Comparison of ENCODE assay signal across 1 cellular context in the genomic region with DNA sequence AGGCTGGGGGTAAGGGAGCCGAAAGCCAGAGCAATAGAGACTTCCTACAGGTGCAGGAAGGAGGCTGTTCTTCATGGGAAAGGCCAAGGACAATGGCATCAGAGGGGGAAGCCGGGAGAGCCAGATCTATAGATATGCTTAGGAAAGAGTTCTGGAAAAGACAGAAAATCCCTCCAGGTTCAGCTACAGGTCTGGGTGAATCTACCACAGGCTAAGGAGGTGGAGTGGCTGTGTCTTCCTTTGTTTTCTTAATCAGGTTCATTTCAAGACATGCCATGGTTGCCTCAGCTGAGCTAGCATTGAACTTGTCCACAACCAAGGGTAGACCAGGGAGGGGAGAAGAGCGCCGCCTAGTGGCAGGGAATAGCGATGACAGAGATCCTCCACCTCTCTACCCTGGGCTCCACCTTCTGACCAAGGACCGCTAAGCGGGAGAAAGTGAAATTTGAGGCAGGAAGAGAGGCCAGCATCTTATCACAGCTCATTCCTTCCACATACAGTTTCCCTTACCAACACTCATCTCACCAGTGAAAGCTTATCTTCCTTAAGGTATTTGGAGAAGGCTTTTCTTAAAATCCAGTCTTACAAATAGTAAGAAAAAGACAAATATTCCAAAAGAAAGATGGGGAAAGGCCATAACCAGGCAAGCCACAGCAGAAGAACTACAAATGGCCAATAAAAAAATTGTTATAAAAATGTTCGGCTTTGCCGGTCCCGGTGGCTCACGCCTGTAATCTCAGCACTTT.
TF ChIP-seq lines count a peak whose summit lies in the region.

No MANE protein-coding gene starts in this region.

TF ChIP-seq in HepG2, 621 proteins besides CTCF, POLR2A, EP300 and RAD21 (continued from another document):
- TF ChIP-seq, protein P1, sequence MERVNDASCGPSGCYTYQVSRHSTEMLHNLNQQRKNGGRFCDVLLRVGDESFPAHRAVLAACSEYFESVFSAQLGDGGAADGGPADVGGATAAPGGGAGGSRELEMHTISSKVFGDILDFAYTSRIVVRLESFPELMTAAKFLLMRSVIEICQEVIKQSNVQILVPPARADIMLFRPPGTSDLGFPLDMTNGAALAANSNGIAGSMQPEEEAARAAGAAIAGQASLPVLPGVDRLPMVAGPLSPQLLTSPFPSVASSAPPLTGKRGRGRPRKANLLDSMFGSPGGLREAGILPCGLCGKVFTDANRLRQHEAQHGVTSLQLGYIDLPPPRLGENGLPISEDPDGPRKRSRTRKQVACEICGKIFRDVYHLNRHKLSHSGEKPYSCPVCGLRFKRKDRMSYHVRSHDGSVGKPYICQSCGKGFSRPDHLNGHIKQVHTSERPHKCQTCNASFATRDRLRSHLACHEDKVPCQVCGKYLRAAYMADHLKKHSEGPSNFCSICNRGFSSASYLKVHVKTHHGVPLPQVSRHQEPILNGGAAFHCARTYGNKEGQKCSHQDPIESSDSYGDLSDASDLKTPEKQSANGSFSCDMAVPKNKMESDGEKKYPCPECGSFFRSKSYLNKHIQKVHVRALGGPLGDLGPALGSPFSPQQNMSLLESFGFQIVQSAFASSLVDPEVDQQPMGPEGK (CRISPR knock-in tag; IDR thresholded peaks at IDR 0.05) = no peak
- no peak for TF ChIP-seq ZNF451 (CRISPR knock-in tag; IDR thresholded peaks at IDR 0.05)
- 0 out of 2 replicates have a peak, but pooled peaks have one; percentile 24 for TF ChIP-seq TARDBP (CRISPR knock-in tag; IDR thresholded peaks at IDR 0.05)
- TF ChIP-seq, protein P2, sequence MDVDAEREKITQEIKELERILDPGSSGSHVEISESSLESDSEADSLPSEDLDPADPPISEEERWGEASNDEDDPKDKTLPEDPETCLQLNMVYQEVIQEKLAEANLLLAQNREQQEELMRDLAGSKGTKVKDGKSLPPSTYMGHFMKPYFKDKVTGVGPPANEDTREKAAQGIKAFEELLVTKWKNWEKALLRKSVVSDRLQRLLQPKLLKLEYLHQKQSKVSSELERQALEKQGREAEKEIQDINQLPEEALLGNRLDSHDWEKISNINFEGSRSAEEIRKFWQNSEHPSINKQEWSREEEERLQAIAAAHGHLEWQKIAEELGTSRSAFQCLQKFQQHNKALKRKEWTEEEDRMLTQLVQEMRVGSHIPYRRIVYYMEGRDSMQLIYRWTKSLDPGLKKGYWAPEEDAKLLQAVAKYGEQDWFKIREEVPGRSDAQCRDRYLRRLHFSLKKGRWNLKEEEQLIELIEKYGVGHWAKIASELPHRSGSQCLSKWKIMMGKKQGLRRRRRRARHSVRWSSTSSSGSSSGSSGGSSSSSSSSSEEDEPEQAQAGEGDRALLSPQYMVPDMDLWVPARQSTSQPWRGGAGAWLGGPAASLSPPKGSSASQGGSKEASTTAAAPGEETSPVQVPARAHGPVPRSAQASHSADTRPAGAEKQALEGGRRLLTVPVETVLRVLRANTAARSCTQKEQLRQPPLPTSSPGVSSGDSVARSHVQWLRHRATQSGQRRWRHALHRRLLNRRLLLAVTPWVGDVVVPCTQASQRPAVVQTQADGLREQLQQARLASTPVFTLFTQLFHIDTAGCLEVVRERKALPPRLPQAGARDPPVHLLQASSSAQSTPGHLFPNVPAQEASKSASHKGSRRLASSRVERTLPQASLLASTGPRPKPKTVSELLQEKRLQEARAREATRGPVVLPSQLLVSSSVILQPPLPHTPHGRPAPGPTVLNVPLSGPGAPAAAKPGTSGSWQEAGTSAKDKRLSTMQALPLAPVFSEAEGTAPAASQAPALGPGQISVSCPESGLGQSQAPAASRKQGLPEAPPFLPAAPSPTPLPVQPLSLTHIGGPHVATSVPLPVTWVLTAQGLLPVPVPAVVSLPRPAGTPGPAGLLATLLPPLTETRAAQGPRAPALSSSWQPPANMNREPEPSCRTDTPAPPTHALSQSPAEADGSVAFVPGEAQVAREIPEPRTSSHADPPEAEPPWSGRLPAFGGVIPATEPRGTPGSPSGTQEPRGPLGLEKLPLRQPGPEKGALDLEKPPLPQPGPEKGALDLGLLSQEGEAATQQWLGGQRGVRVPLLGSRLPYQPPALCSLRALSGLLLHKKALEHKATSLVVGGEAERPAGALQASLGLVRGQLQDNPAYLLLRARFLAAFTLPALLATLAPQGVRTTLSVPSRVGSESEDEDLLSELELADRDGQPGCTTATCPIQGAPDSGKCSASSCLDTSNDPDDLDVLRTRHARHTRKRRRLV (CRISPR knock-in tag; IDR thresholded peaks at IDR 0.05) = no peak
- TF ChIP-seq, protein P3, sequence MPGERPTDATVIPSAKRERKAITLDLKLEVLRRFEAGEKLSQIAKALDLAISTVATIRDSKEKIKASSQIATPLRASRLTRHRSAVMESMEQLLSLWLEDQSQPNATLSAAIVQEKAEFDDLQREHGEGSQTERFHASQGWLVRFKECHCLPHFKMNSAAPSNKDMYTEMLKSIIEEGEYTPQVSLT (CRISPR knock-in tag; IDR thresholded peaks at IDR 0.05; ENCODE audit: borderline replicate concordance, low read depth) = no peak
- no peak for TF ChIP-seq KDM4B (CRISPR knock-in tag; IDR thresholded peaks at IDR 0.05)
- TF ChIP-seq, protein P4, sequence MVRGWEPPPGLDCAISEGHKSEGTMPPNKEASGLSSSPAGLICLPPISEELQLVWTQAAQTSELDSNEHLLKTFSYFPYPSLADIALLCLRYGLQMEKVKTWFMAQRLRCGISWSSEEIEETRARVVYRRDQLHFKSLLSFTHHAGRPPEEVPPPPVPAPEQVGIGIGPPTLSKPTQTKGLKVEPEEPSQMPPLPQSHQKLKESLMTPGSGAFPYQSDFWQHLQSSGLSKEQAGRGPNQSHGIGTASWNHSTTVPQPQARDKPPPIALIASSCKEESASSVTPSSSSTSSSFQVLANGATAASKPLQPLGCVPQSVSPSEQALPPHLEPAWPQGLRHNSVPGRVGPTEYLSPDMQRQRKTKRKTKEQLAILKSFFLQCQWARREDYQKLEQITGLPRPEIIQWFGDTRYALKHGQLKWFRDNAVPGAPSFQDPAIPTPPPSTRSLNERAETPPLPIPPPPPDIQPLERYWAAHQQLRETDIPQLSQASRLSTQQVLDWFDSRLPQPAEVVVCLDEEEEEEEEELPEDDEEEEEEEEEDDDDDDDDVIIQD (CRISPR knock-in tag; IDR thresholded peaks at IDR 0.05; ENCODE audit: low read depth) = peak; percentile 14; the same call in 1 of the 2 replicates
- no peak for TF ChIP-seq SKI (IDR thresholded peaks at IDR 0.05; ENCODE audit: partially characterized antibody)
- peak; percentile 82 for TF ChIP-seq XRCC5 (optimal IDR thresholded peaks at IDR 0.05; ENCODE audit: low read length)
- TF ChIP-seq, protein P5, sequence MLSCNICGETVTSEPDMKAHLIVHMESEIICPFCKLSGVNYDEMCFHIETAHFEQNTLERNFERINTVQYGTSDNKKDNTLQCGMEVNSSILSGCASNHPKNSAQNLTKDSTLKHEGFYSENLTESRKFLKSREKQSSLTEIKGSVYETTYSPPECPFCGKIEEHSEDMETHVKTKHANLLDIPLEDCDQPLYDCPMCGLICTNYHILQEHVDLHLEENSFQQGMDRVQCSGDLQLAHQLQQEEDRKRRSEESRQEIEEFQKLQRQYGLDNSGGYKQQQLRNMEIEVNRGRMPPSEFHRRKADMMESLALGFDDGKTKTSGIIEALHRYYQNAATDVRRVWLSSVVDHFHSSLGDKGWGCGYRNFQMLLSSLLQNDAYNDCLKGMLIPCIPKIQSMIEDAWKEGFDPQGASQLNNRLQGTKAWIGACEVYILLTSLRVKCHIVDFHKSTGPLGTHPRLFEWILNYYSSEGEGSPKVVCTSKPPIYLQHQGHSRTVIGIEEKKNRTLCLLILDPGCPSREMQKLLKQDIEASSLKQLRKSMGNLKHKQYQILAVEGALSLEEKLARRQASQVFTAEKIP (CRISPR knock-in tag; IDR thresholded peaks at IDR 0.05; ENCODE audit: borderline replicate concordance) = no peak
- no peak for TF ChIP-seq ZNF615 (CRISPR knock-in tag; IDR thresholded peaks at IDR 0.05; ENCODE audit: borderline replicate concordance)
- no peak for TF ChIP-seq POLR2G (IDR thresholded peaks at IDR 0.05; ENCODE audit: low read depth, low read length)
- TF ChIP-seq, protein P6, sequence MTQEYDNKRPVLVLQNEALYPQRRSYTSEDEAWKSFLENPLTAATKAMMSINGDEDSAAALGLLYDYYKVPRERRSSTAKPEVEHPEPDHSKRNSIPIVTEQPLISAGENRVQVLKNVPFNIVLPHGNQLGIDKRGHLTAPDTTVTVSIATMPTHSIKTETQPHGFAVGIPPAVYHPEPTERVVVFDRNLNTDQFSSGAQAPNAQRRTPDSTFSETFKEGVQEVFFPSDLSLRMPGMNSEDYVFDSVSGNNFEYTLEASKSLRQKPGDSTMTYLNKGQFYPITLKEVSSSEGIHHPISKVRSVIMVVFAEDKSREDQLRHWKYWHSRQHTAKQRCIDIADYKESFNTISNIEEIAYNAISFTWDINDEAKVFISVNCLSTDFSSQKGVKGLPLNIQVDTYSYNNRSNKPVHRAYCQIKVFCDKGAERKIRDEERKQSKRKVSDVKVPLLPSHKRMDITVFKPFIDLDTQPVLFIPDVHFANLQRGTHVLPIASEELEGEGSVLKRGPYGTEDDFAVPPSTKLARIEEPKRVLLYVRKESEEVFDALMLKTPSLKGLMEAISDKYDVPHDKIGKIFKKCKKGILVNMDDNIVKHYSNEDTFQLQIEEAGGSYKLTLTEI (CRISPR knock-in tag; conservative IDR thresholded peaks at IDR 0.05) = no peak
- TF ChIP-seq HNF4A (CRISPR knock-in tag; IDR thresholded peaks at IDR 0.05) = 0 out of 2 replicates have a peak, but pooled peaks have one; percentile 20
- TF ChIP-seq ARNT2 (CRISPR knock-in tag; IDR thresholded peaks at IDR 0.05; ENCODE audit: low read depth) = no peak
- TF ChIP-seq TEAD3 (CRISPR knock-in tag; optimal IDR thresholded peaks at IDR 0.05; ENCODE audit: borderline replicate concordance) = peak; percentile 30
- TF ChIP-seq ZNF510 (CRISPR knock-in tag; IDR thresholded peaks at IDR 0.05; ENCODE audit: low read depth) = no peak
- TF ChIP-seq MEIS2 (CRISPR knock-in tag; IDR thresholded peaks at IDR 0.05) = no peak
- TF ChIP-seq, protein P7, sequence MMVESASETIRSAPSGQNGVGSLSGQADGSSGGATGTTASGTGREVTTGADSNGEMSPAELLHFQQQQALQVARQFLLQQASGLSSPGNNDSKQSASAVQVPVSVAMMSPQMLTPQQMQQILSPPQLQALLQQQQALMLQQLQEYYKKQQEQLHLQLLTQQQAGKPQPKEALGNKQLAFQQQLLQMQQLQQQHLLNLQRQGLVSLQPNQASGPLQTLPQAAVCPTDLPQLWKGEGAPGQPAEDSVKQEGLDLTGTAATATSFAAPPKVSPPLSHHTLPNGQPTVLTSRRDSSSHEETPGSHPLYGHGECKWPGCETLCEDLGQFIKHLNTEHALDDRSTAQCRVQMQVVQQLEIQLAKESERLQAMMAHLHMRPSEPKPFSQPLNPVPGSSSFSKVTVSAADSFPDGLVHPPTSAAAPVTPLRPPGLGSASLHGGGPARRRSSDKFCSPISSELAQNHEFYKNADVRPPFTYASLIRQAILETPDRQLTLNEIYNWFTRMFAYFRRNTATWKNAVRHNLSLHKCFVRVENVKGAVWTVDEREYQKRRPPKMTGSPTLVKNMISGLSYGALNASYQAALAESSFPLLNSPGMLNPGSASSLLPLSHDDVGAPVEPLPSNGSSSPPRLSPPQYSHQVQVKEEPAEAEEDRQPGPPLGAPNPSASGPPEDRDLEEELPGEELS (CRISPR knock-in tag; IDR thresholded peaks at IDR 0.05) = 0 out of 2 replicates have a peak, but pooled peaks have one; percentile 17
- TF ChIP-seq, protein P8, sequence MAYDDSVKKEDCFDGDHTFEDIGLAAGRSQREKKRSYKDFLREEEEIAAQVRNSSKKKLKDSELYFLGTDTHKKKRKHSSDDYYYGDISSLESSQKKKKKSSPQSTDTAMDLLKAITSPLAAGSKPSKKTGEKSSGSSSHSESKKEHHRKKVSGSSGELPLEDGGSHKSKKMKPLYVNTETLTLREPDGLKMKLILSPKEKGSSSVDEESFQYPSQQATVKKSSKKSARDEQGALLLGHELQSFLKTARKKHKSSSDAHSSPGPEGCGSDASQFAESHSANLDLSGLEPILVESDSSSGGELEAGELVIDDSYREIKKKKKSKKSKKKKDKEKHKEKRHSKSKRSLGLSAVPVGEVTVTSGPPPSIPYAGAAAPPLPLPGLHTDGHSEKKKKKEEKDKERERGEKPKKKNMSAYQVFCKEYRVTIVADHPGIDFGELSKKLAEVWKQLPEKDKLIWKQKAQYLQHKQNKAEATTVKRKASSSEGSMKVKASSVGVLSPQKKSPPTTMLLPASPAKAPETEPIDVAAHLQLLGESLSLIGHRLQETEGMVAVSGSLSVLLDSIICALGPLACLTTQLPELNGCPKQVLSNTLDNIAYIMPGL (CRISPR knock-in tag; IDR thresholded peaks at IDR 0.05; ENCODE audit: borderline replicate concordance in 1 of 2, low read depth in 1 of 2) = 0 out of 4 replicates have a peak, but pooled peaks have one; percentile 31 to 42
- TF ChIP-seq ZNF772 (CRISPR knock-in tag; IDR thresholded peaks at IDR 0.05) = no peak
- TF ChIP-seq, protein P9, sequence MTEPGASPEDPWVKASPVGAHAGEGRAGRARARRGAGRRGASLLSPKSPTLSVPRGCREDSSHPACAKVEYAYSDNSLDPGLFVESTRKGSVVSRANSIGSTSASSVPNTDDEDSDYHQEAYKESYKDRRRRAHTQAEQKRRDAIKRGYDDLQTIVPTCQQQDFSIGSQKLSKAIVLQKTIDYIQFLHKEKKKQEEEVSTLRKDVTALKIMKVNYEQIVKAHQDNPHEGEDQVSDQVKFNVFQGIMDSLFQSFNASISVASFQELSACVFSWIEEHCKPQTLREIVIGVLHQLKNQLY (CRISPR knock-in tag; IDR thresholded peaks at IDR 0.05) = no peak
- no peak for TF ChIP-seq ZC3H4 (CRISPR knock-in tag; IDR thresholded peaks at IDR 0.05; ENCODE audit: borderline replicate concordance)
- TF ChIP-seq ZNF530 (CRISPR knock-in tag; IDR thresholded peaks at IDR 0.05; ENCODE audit: low read depth) = no peak
- no peak for TF ChIP-seq MEF2D (CRISPR knock-in tag; IDR thresholded peaks at IDR 0.05)
- no peak for TF ChIP-seq KDM2A (CRISPR knock-in tag; IDR thresholded peaks at IDR 0.05; ENCODE audit: borderline replicate concordance, low read depth)
- TF ChIP-seq, protein P10, sequence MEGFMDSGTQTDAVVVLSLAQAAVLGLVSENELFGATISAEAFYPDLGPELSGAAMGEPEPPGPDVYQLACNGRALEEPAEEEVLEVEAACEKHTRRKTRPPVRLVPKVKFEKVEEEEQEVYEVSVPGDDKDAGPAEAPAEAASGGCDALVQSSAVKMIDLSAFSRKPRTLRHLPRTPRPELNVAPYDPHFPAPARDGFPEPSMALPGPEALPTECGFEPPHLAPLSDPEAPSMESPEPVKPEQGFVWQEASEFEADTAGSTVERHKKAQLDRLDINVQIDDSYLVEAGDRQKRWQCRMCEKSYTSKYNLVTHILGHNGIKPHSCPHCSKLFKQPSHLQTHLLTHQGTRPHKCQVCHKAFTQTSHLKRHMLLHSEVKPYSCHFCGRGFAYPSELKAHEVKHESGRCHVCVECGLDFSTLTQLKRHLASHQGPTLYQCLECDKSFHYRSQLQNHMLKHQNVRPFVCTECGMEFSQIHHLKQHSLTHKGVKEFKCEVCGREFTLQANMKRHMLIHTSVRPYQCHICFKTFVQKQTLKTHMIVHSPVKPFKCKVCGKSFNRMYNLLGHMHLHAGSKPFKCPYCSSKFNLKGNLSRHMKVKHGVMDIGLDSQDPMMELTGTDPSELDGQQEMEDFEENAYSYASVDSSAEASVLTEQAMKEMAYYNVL (CRISPR knock-in tag; IDR thresholded peaks at IDR 0.05; ENCODE audit: borderline replicate concordance) = no peak
- TF ChIP-seq TOE1 (CRISPR knock-in tag; IDR thresholded peaks at IDR 0.05) = no peak
- TF ChIP-seq STAG1 (CRISPR knock-in tag; IDR thresholded peaks at IDR 0.05) = peak; percentile 72
